16 cellular contexts compared by ENCODE assay signal in genomic region chr12:53479314-53479713, GRCh38.
DNase-seq lines count a peak whose midpoint lies in the region; ATAC-seq, FAIRE-seq and TF ChIP-seq lines count a peak whose summit lies in the region.
"Had no signal": no experiment of that assay in that cellular context is flagged by ENCODE, and none has a peak within 500 bp of the region (broad histone marks: within the 10 kb centered on the region; RNA-seq: fewer than 3 reads in every experiment).

No MANE protein-coding gene starts in this region.

- H3K4me3 Mint-ChIP-seq in central memory CD8-positive, alpha-beta T cell, result no peak overlapping the region
- H3K4me3 Mint-ChIP-seq: activated CD4-positive, alpha-beta T cell treated with anti-CD3 and anti-CD28 coated beads, Interleukin-2, amount 10 ng/mL, durations not matched to agents 24 days and 14 days; activated T-helper 1 cell treated with anti-CD3 and anti-CD28 coated beads, Interleukin-12 subunit alpha, Interleukin-12 subunit beta, Interleukin-2, Interleukin-4 antibody, amounts not matched to agents 30 ng/mL and 10 ng/mL and 1 ng/mL, durations not matched to agents 14 hours and 24 hours and 36 hours; dendritic cell treated with granulocyte-macrophage colony-stimulating factor and Interleukin-4, amounts not matched to agents 40 ng/mL and 50 ng/mL, for 4 days had no signal

- no peak for ATAC-seq in central memory CD8-positive, alpha-beta T cell (replicated peaks; ENCODE audit: extremely low read depth, poor library complexity, severe bottlenecking)
- ATAC-seq in GM18498 (IDR thresholded peaks at IDR 0.05; ENCODE audit: unreplicated experiment) (no peak), HG02623 (IDR thresholded peaks at IDR 0.05; ENCODE audit: unreplicated experiment) (no peak), HG03097 (IDR thresholded peaks at IDR 0.05; ENCODE audit: low FRiP score, unreplicated experiment) (no peak)

- peak; percentile 33 for FAIRE-seq in G401.6 (lab: Jason Lieb, UNC)

- no peak for TF ChIP-seq CTCF in MM.1S (IDR thresholded peaks at IDR 0.05; ENCODE audit: low read length)
- TF ChIP-seq CTCF in neutrophil (IDR thresholded peaks at IDR 0.05), result no peak

- DNase-seq in MM.1S, result no peak
- DNase-seq in central memory CD8-positive, alpha-beta T cell (ENCODE audit: low spot score in 2 of 2), result no peak
- DNase-seq: activated CD4-positive, alpha-beta T cell treated with anti-CD3 and anti-CD28 coated beads, Interleukin-2, amount 10 ng/mL, durations not matched to agents 24 days and 14 days; DMS153; esophagus squamous epithelium; NCI-H146; NCI-H2227 treated with DMSO at 0.1 percent for 48 hours; Right ventricle myocardium superior; T-helper 9 cell had no signal

- H4K20me1 ChIP-seq in MM.1S (ENCODE audit: insufficient read depth, low read length), result peaks cover 7% of the 10 kb centered on the region; the same call in 1 of the 2 replicates

- peaks cover 18% of the 10 kb centered on the region for H3K4me1 Mint-ChIP-seq in central memory CD8-positive, alpha-beta T cell

- H2AFZ ChIP-seq in MM.1S (ENCODE audit: low read length), result no peak overlapping the region

- peak overlapping the region; percentile 33 for H3K4me2 ChIP-seq in MM.1S (ENCODE audit: low read depth, low read length)

- no peaks in the 10 kb centered on the region for H3K27me3 ChIP-seq in MM.1S (replicated peaks; ENCODE audit: insufficient read depth, low read length)
- no peaks in the 10 kb centered on the region for H3K27me3 ChIP-seq in neutrophil
- H3K27me3 ChIP-seq: esophagus squamous epithelium had no signal

- peaks cover 27% of the 10 kb centered on the region; the same call in 1 of the 2 replicates for H3K36me3 ChIP-seq in MM.1S (replicated peaks; ENCODE audit: insufficient read depth, low read length)
- H3K36me3 ChIP-seq in neutrophil, result peaks cover 99% of the 10 kb centered on the region

- H3K27ac ChIP-seq in MM.1S (ENCODE audit: low read length) (peak overlapping the region; percentile 79), neutrophil (peak overlapping the region; percentile 4)

- no peaks in the 10 kb centered on the region for H3K9me3 Mint-ChIP-seq in central memory CD8-positive, alpha-beta T cell
- H3K9me3 Mint-ChIP-seq: activated CD4-positive, alpha-beta T cell treated with anti-CD3 and anti-CD28 coated beads, Interleukin-2, amount 10 ng/mL, durations not matched to agents 24 days and 14 days; activated T-helper 1 cell treated with anti-CD3 and anti-CD28 coated beads, Interleukin-12 subunit alpha, Interleukin-12 subunit beta, Interleukin-2, Interleukin-4 antibody, amounts not matched to agents 30 ng/mL and 10 ng/mL and 1 ng/mL, durations not matched to agents 14 hours and 24 hours and 36 hours; dendritic cell treated with granulocyte-macrophage colony-stimulating factor and Interleukin-4, amounts not matched to agents 40 ng/mL and 50 ng/mL, for 4 days had no signal

- no peaks in the 10 kb centered on the region for H3K9me2 ChIP-seq in MM.1S (replicated peaks; ENCODE audit: insufficient read depth, low read length)

- H3F3A ChIP-seq in MM.1S (ENCODE audit: insufficient read depth, low read length), result peaks cover 96% of the 10 kb centered on the region

- H3K4me1 ChIP-seq in MM.1S (ENCODE audit: low read length) (peaks cover 61% of the 10 kb centered on the region), neutrophil (ENCODE audit: control insufficient read depth in 1 of 2, insufficient read depth in 1 of 2, low read depth in 1 of 2, low read length in 1 of 2) (no peaks in the 10 kb centered on the region)

- no peaks in the 10 kb centered on the region for H3K9me3 ChIP-seq in MM.1S (replicated peaks; ENCODE audit: insufficient read depth, low read length)
- no peaks in the 10 kb centered on the region for H3K9me3 ChIP-seq in neutrophil
- H3K9me3 ChIP-seq: esophagus squamous epithelium had no signal

- H3K36me3 Mint-ChIP-seq in central memory CD8-positive, alpha-beta T cell (ENCODE audit: insufficient read depth), result peaks cover 79% of the 10 kb centered on the region

- H3K79me2 ChIP-seq in MM.1S (ENCODE audit: low read length), result peaks cover 73% of the 10 kb centered on the region

- H3K4me3 ChIP-seq in MM.1S (ENCODE audit: low read length), result no peak overlapping the region
- H3K4me3 ChIP-seq in neutrophil (ENCODE audit: low read depth in 1 of 2, low read length in 1 of 2), result no peak overlapping the region
- H3K4me3 ChIP-seq: esophagus squamous epithelium had no signal

- peak overlapping the region; percentile 13; the same call in 1 of the 2 replicates for H3K9ac ChIP-seq in MM.1S (ENCODE audit: low read length)

- H3K27me3 Mint-ChIP-seq in central memory CD8-positive, alpha-beta T cell, result no peaks in the 10 kb centered on the region
- H3K27me3 Mint-ChIP-seq: activated CD4-positive, alpha-beta T cell treated with anti-CD3 and anti-CD28 coated beads, Interleukin-2, amount 10 ng/mL, durations not matched to agents 24 days and 14 days; dendritic cell treated with granulocyte-macrophage colony-stimulating factor and Interleukin-4, amounts not matched to agents 40 ng/mL and 50 ng/mL, for 4 days had no signal

- peak overlapping the region; percentile 22 for H3K27ac Mint-ChIP-seq in central memory CD8-positive, alpha-beta T cell (ENCODE audit: low read depth)
- H3K27ac Mint-ChIP-seq: activated CD4-positive, alpha-beta T cell treated with anti-CD3 and anti-CD28 coated beads, Interleukin-2, amount 10 ng/mL, durations not matched to agents 24 days and 14 days; activated T-helper 1 cell treated with anti-CD3 and anti-CD28 coated beads, Interleukin-12 subunit alpha, Interleukin-12 subunit beta, Interleukin-2, Interleukin-4 antibody, amounts not matched to agents 30 ng/mL and 10 ng/mL and 1 ng/mL, durations not matched to agents 14 hours and 24 hours and 36 hours; dendritic cell treated with granulocyte-macrophage colony-stimulating factor and Interleukin-4, amounts not matched to agents 40 ng/mL and 50 ng/mL, for 4 days had no signal
